In the genomic region with DNA sequence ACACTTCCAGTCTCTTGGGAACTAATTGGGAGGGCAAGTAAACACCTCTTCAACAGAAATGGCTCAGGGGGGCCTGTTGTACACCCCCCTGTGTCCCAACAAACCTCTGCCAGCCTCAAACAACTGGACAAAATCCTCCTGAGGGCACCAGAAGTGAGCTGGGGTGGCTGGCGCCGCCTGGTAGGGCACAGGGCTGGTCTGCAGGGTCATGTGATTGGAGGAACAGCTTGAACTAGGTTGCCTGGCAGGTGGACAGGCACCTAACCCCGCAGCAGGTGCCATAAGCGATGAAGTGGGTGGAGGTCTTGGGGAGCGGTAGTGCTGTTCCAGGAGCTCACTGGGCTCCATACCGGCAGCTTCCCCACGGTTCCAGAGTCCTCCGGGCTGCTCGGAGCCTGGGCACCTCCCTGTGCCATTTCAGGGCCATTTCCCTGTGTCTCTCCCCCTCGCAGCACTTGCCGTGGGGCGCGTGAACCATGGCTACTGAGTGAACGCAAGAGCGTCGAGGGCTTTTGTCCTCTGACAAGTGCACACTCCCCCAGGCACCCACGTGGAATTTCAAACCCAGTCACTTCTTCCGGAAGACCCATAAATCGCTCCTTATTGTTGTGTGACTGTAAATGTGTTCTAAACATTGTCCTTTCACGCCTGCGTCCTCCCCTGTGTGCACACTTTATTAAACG, we compare ENCODE assay signal across 16 cellular contexts.
A peak's percentile ranks its signal among the peaks of the same experiment; 100 is the strongest.
DNase-seq lines count a peak whose midpoint lies in the region; ATAC-seq and TF ChIP-seq lines count a peak whose summit lies in the region.
"Had no signal": no experiment of that assay in that cellular context is flagged by ENCODE, and none has a peak within 500 bp of the region (broad histone marks: within the 10 kb centered on the region; RNA-seq: fewer than 3 reads in every experiment).

No MANE protein-coding gene starts in this region.

- POLR2A ChIA-PET in PC-3 (lab: Charles Lee; ENCODE audit: unreplicated experiment): no interaction called here

- H3K4me1 ChIP-seq in PC-3 (ENCODE audit: insufficient read depth, low read length): peaks cover 1% of the 10 kb centered on the region; the same call in 1 of the 2 replicates
- no peaks in the 10 kb centered on the region for H3K4me1 ChIP-seq in neural progenitor cell

- no peaks in the 10 kb centered on the region for H3F3A ChIP-seq in PC-3 (ENCODE audit: low read length, unreplicated experiment)
- H3F3A ChIP-seq in neural progenitor cell (ENCODE audit: low read depth): peaks cover 11% of the 10 kb centered on the region

- BruUV-seq in PC-3 (replicated peaks; lab: Mats Ljungman, UMichigan): no TSS peak

- peaks cover 6% of the 10 kb centered on the region for H3K4me1 Mint-ChIP-seq in neural progenitor cell
- peaks cover 17% of the 10 kb centered on the region for H3K4me1 Mint-ChIP-seq in activated CD8-positive, alpha-beta memory T cell treated with anti-CD3 and anti-CD28 coated beads, Interleukin-2, amount 10 ng/mL, durations not matched to agents 7 days and 5 days
- H3K4me1 Mint-ChIP-seq in activated T-helper 2 cell treated with anti-CD3 and anti-CD28 coated beads, Interferon-gamma antibody, Interleukin-2, Interleukin-4, amounts not matched to agents 10 μg/mL and 5 μg/mL and 100 μg/mL, durations not matched to agents 14 hours and 24 hours and 36 hours (ENCODE audit: low read depth): peaks cover 11% of the 10 kb centered on the region

- H3K36me3 Mint-ChIP-seq in neural progenitor cell: no peaks in the 10 kb centered on the region
- H3K36me3 Mint-ChIP-seq in activated CD8-positive, alpha-beta memory T cell treated with anti-CD3 and anti-CD28 coated beads, Interleukin-2, amount 10 ng/mL, durations not matched to agents 7 days and 5 days: no peaks in the 10 kb centered on the region
- H3K36me3 Mint-ChIP-seq in activated T-helper 2 cell treated with anti-CD3 and anti-CD28 coated beads, Interferon-gamma antibody, Interleukin-2, Interleukin-4, amounts not matched to agents 10 μg/mL and 5 μg/mL and 100 μg/mL, durations not matched to agents 14 hours and 24 hours and 36 hours (ENCODE audit: low read depth): no peaks in the 10 kb centered on the region
- H3K36me3 Mint-ChIP-seq: activated naive CD4-positive, alpha-beta T cell treated with anti-CD3 and anti-CD28 coated beads, Interleukin-2, amount 10 ng/mL, durations not matched to agents 7 days and 5 days; CD14-positive monocyte had no signal

- DNase-seq in DMS153 (lab: John Stamatoyannopoulos, UW) (peak; percentile 59), DMS153 treated with DMSO at 0.1 percent for 48 hours (lab: John Stamatoyannopoulos, UW; ENCODE audit: unreplicated experiment) (no peak), H7 (peak; percentile 48), PC-3 (no peak), neural progenitor cell (ENCODE audit: low spot score) (no peak)
- DNase-seq in activated CD8-positive, alpha-beta memory T cell treated with anti-CD3 and anti-CD28 coated beads, Interleukin-2, amount 10 ng/mL, durations not matched to agents 7 days and 5 days: no peak
- no peak for DNase-seq in activated T-helper 2 cell treated with anti-CD3 and anti-CD28 coated beads, Interferon-gamma antibody, Interleukin-2, Interleukin-4, amounts not matched to agents 10 μg/mL and 5 μg/mL and 100 μg/mL, durations not matched to agents 14 hours and 24 hours and 36 hours (ENCODE audit: low spot score)
- DNase-seq: activated naive CD4-positive, alpha-beta T cell treated with anti-CD3 and anti-CD28 coated beads, Interleukin-2, amount 10 ng/mL, durations not matched to agents 7 days and 5 days; NCI-H1105; sigmoid colon had no signal

- no peaks in the 10 kb centered on the region for H3K36me3 ChIP-seq in H7 (replicated peaks; ENCODE audit: control insufficient read depth, insufficient read depth, low read length)
- H3K36me3 ChIP-seq in PC-3 (ENCODE audit: low read depth, low read length): no peaks in the 10 kb centered on the region
- H3K36me3 ChIP-seq in neural progenitor cell: no peaks in the 10 kb centered on the region
- H3K36me3 ChIP-seq: sigmoid colon, thoracic aorta had no signal

- intact Hi-C loops in PC-3 (cut with micrococcal nuclease): no loop called here
- intact Hi-C loops in activated T-helper 2 cell treated with anti-CD3 and anti-CD28 coated beads, Interferon-gamma antibody, Interleukin-2, Interleukin-4, amounts not matched to agents 10 μg/mL and 5 μg/mL and 100 μg/mL, durations not matched to agents 14 hours and 24 hours and 36 hours (cut with micrococcal nuclease): loop anchor here (10.0 kb wide), 1 partner anchor 377 kb away; a partner anchor contains a TSS

- ATAC-seq in PC-3 (no peak), HG02623 (IDR thresholded peaks at IDR 0.05; ENCODE audit: unreplicated experiment) (no peak)
- ATAC-seq in activated CD8-positive, alpha-beta memory T cell treated with anti-CD3 and anti-CD28 coated beads, Interleukin-2, amount 10 ng/mL, durations not matched to agents 7 days and 5 days: no peak
- ATAC-seq: activated CD4-positive, CD25-positive, alpha-beta regulatory T cell treated with anti-CD3 and anti-CD28 coated beads, Interleukin-2, amount 50 U/mL, for 24 hours; esophagus mucosa had no signal

- peak overlapping the region; percentile 74 for H3K27ac Mint-ChIP-seq in neural progenitor cell
- H3K27ac Mint-ChIP-seq in activated CD8-positive, alpha-beta memory T cell treated with anti-CD3 and anti-CD28 coated beads, Interleukin-2, amount 10 ng/mL, durations not matched to agents 7 days and 5 days: no peak overlapping the region
- H3K27ac Mint-ChIP-seq in activated T-helper 2 cell treated with anti-CD3 and anti-CD28 coated beads, Interferon-gamma antibody, Interleukin-2, Interleukin-4, amounts not matched to agents 10 μg/mL and 5 μg/mL and 100 μg/mL, durations not matched to agents 14 hours and 24 hours and 36 hours: no peak overlapping the region
- H3K27ac Mint-ChIP-seq: activated naive CD4-positive, alpha-beta T cell treated with anti-CD3 and anti-CD28 coated beads, Interleukin-2, amount 10 ng/mL, durations not matched to agents 7 days and 5 days; CD14-positive monocyte; T-helper 1 cell treated with Interleukin-12 subunit alpha and Interleukin-12 subunit beta and Interleukin-4 antibody, amounts not matched to agents 30 μg/mL and 1 μg/mL, for 36 hours had no signal

- H2AFZ ChIP-seq in PC-3 (ENCODE audit: low read length): no peak overlapping the region
- peak overlapping the region; percentile 17 for H2AFZ ChIP-seq in neural progenitor cell (replicated peaks)

- H3K9me3 ChIP-seq in PC-3 (ENCODE audit: low read length): no peaks in the 10 kb centered on the region
- H3K9me3 ChIP-seq in neural progenitor cell (ENCODE audit: low read depth): no peaks in the 10 kb centered on the region
- H3K9me3 ChIP-seq: sigmoid colon, thoracic aorta had no signal

- H3K9me2 ChIP-seq in PC-3 (replicated peaks; ENCODE audit: low read length): no peaks in the 10 kb centered on the region

- H3K9ac ChIP-seq in PC-3 (ENCODE audit: low read length): no peak overlapping the region
- H3K9ac ChIP-seq in neural progenitor cell: no peak overlapping the region

- no peaks in the 10 kb centered on the region for H3K9me3 Mint-ChIP-seq in neural progenitor cell
- no peaks in the 10 kb centered on the region for H3K9me3 Mint-ChIP-seq in activated CD8-positive, alpha-beta memory T cell treated with anti-CD3 and anti-CD28 coated beads, Interleukin-2, amount 10 ng/mL, durations not matched to agents 7 days and 5 days (ENCODE audit: low read depth)
- H3K9me3 Mint-ChIP-seq in activated T-helper 2 cell treated with anti-CD3 and anti-CD28 coated beads, Interferon-gamma antibody, Interleukin-2, Interleukin-4, amounts not matched to agents 10 μg/mL and 5 μg/mL and 100 μg/mL, durations not matched to agents 14 hours and 24 hours and 36 hours: peaks cover 2% of the 10 kb centered on the region
- H3K9me3 Mint-ChIP-seq: activated naive CD4-positive, alpha-beta T cell treated with anti-CD3 and anti-CD28 coated beads, Interleukin-2, amount 10 ng/mL, durations not matched to agents 7 days and 5 days; CD14-positive monocyte; T-helper 1 cell treated with Interleukin-12 subunit alpha and Interleukin-12 subunit beta and Interleukin-4 antibody, amounts not matched to agents 30 μg/mL and 1 μg/mL, for 36 hours had no signal

- peaks cover 2% of the 10 kb centered on the region; the same call in 1 of the 2 replicates for H3K27me3 ChIP-seq in H7 (ENCODE audit: control insufficient read depth, insufficient read depth, low read length)
- H3K27me3 ChIP-seq in PC-3 (ENCODE audit: low read length): no peaks in the 10 kb centered on the region
- H3K27me3 ChIP-seq in neural progenitor cell: peaks cover 6% of the 10 kb centered on the region

- H4K20me1 ChIP-seq in PC-3 (ENCODE audit: low read length) (no peaks in the 10 kb centered on the region), neural progenitor cell (ENCODE audit: low read depth) (no peaks in the 10 kb centered on the region)

- H3K27ac ChIP-seq in PC-3 (ENCODE audit: low read length) (no peak overlapping the region), neural progenitor cell (no peak overlapping the region)
- H3K27ac ChIP-seq: thoracic aorta had no signal

- H3K4me3 Mint-ChIP-seq in neural progenitor cell: no peak overlapping the region
- H3K4me3 Mint-ChIP-seq in activated CD8-positive, alpha-beta memory T cell treated with anti-CD3 and anti-CD28 coated beads, Interleukin-2, amount 10 ng/mL, durations not matched to agents 7 days and 5 days: no peak overlapping the region
- H3K4me3 Mint-ChIP-seq in activated T-helper 2 cell treated with anti-CD3 and anti-CD28 coated beads, Interferon-gamma antibody, Interleukin-2, Interleukin-4, amounts not matched to agents 10 μg/mL and 5 μg/mL and 100 μg/mL, durations not matched to agents 14 hours and 24 hours and 36 hours (ENCODE audit: low read depth): no peak overlapping the region
- H3K4me3 Mint-ChIP-seq: activated naive CD4-positive, alpha-beta T cell treated with anti-CD3 and anti-CD28 coated beads, Interleukin-2, amount 10 ng/mL, durations not matched to agents 7 days and 5 days; CD14-positive monocyte; T-helper 1 cell treated with Interleukin-12 subunit alpha and Interleukin-12 subunit beta and Interleukin-4 antibody, amounts not matched to agents 30 μg/mL and 1 μg/mL, for 36 hours had no signal

- no peaks in the 10 kb centered on the region for H3K79me2 ChIP-seq in PC-3 (ENCODE audit: low read length)
- no peaks in the 10 kb centered on the region for H3K79me2 ChIP-seq in neural progenitor cell (ENCODE audit: low read depth)

- H3K4me3 ChIP-seq in H7 (ENCODE audit: insufficient read depth, low read depth, low read length): no peak overlapping the region
- no peak overlapping the region for H3K4me3 ChIP-seq in PC-3 (ENCODE audit: low read length)
- no peak overlapping the region for H3K4me3 ChIP-seq in neural progenitor cell
- H3K4me3 ChIP-seq: sigmoid colon, thoracic aorta had no signal

- peaks cover 2% of the 10 kb centered on the region for H3K27me3 Mint-ChIP-seq in neural progenitor cell (ENCODE audit: insufficient read depth, low read depth)
- no peaks in the 10 kb centered on the region for H3K27me3 Mint-ChIP-seq in activated CD8-positive, alpha-beta memory T cell treated with anti-CD3 and anti-CD28 coated beads, Interleukin-2, amount 10 ng/mL, durations not matched to agents 7 days and 5 days
- no peaks in the 10 kb centered on the region for H3K27me3 Mint-ChIP-seq in activated T-helper 2 cell treated with anti-CD3 and anti-CD28 coated beads, Interferon-gamma antibody, Interleukin-2, Interleukin-4, amounts not matched to agents 10 μg/mL and 5 μg/mL and 100 μg/mL, durations not matched to agents 14 hours and 24 hours and 36 hours (ENCODE audit: low read depth)

- no peak overlapping the region for H3K4me2 ChIP-seq in PC-3 (ENCODE audit: low read length)
- H3K4me2 ChIP-seq in neural progenitor cell: no peak overlapping the region

- CTCF ChIA-PET in PC-3 (lab: Charles Lee): no interaction called here
- CTCF ChIA-PET in activated CD8-positive, alpha-beta memory T cell treated with anti-CD3 and anti-CD28 coated beads, Interleukin-2, amount 10 ng/mL, durations not matched to agents 7 days and 5 days (lab: Charles Lee): interaction anchor here (1.0 to 3.4 kb wide), 3 partner anchors 13 to 155 kb away, joined by 3 to 20 read pairs (median 4); no protein-coding TSS in a partner anchor

- TF ChIP-seq CTCF in PC-3 (conservative IDR thresholded peaks at IDR 0.05; ENCODE audit: low read depth, low read length) (peak; percentile 25; the same call in 1 of the 2 replicates), neural progenitor cell (IDR thresholded peaks at IDR 0.05) (no peak)

Comparison
In these comparisons a context has a peak if more than half of its experiments do, and no peak if none do; other contexts are left out.
1. DNase-seq: peak in DMS153 (single experiment) and H7 (single experiment); none in DMS153 treated with DMSO at 0.1 percent for 48 hours (single experiment), PC-3 (single experiment), neural progenitor cell (single experiment), activated CD8-positive, alpha-beta memory T cell treated with anti-CD3 and anti-CD28 coated beads, Interleukin-2, amount 10 ng/mL, durations not matched to agents 7 days and 5 days (single experiment) and activated T-helper 2 cell treated with anti-CD3 and anti-CD28 coated beads, Interferon-gamma antibody, Interleukin-2, Interleukin-4, amounts not matched to agents 10 μg/mL and 5 μg/mL and 100 μg/mL, durations not matched to agents 14 hours and 24 hours and 36 hours (single experiment).